ENCODE assay signal across 9 cellular contexts in genomic region chr2:26720322-26721166, GRCh38. TPM values are rescaled to one million over a fixed set of nuclear protein-coding genes. Genes with fewer than 3 reads are reported as not detected.
DNase-seq lines count a peak whose midpoint lies in the region; ATAC-seq and TF ChIP-seq lines count a peak whose summit lies in the region.
"Had no signal": no experiment of that assay in that cellular context is flagged by ENCODE, and none has a peak within 500 bp of the region (broad histone marks: within the 10 kb centered on the region; RNA-seq: fewer than 3 reads in every experiment).

No MANE protein-coding gene starts in this region.

- no peak overlapping the region for H3K4me3 Mint-ChIP-seq in activated T-helper 2 cell treated with anti-CD3 and anti-CD28 coated beads, Interferon-gamma antibody, Interleukin-2, Interleukin-4, amounts not matched to agents 10 μg/mL and 5 μg/mL and 100 μg/mL, durations not matched to agents 14 hours and 24 hours and 36 hours (ENCODE audit: low read depth)
- H3K4me3 Mint-ChIP-seq: stimulated activated naive CD8-positive, alpha-beta T cell treated with anti-CD3 and anti-CD28 coated beads, Interleukin-15, Interleukin-2, amounts not matched to agents 100 ng/mL and 50 ng/mL, for 24 hours had no signal

- ATAC-seq in HG03196 (IDR thresholded peaks at IDR 0.05; ENCODE audit: unreplicated experiment) = no peak

- H3K27me3 Mint-ChIP-seq in activated T-helper 2 cell treated with anti-CD3 and anti-CD28 coated beads, Interferon-gamma antibody, Interleukin-2, Interleukin-4, amounts not matched to agents 10 μg/mL and 5 μg/mL and 100 μg/mL, durations not matched to agents 14 hours and 24 hours and 36 hours (ENCODE audit: low read depth) = no peaks in the 10 kb centered on the region
- H3K27me3 Mint-ChIP-seq: stimulated activated naive CD8-positive, alpha-beta T cell treated with anti-CD3 and anti-CD28 coated beads, Interleukin-15, Interleukin-2, amounts not matched to agents 100 ng/mL and 50 ng/mL, for 24 hours had no signal

- H3K9me3 Mint-ChIP-seq in activated T-helper 2 cell treated with anti-CD3 and anti-CD28 coated beads, Interferon-gamma antibody, Interleukin-2, Interleukin-4, amounts not matched to agents 10 μg/mL and 5 μg/mL and 100 μg/mL, durations not matched to agents 14 hours and 24 hours and 36 hours = no peaks in the 10 kb centered on the region
- H3K9me3 Mint-ChIP-seq: stimulated activated naive CD8-positive, alpha-beta T cell treated with anti-CD3 and anti-CD28 coated beads, Interleukin-15, Interleukin-2, amounts not matched to agents 100 ng/mL and 50 ng/mL, for 24 hours had no signal

- H3K27ac Mint-ChIP-seq in activated T-helper 2 cell treated with anti-CD3 and anti-CD28 coated beads, Interferon-gamma antibody, Interleukin-2, Interleukin-4, amounts not matched to agents 10 μg/mL and 5 μg/mL and 100 μg/mL, durations not matched to agents 14 hours and 24 hours and 36 hours = no peak overlapping the region
- H3K27ac Mint-ChIP-seq: stimulated activated naive CD8-positive, alpha-beta T cell treated with anti-CD3 and anti-CD28 coated beads, Interleukin-15, Interleukin-2, amounts not matched to agents 100 ng/mL and 50 ng/mL, for 24 hours had no signal

- peaks cover 8 to 59% (median 39%) of the 10 kb centered on the region in 3 donors for H3K4me1 ChIP-seq in esophagus squamous epithelium
- peaks cover 18 to 51% of the 10 kb centered on the region in 2 donors for H3K4me1 ChIP-seq in muscle layer of duodenum (ENCODE audit: control insufficient read depth in 1 of 2, insufficient read depth in 2 of 2, low read length in 2 of 2)

- DNase-seq in AG10803 (ENCODE audit: low read depth) (peak; percentile 60), NCI-H2029 treated with DMSO at 0.1 percent for 48 hours (lab: John Stamatoyannopoulos, UW) (peak; percentile 54), esophagus squamous epithelium (lab: John Stamatoyannopoulos, UW) (no peak), OCI-M2 (lab: John Stamatoyannopoulos, UW; ENCODE audit: unreplicated experiment) (no peak), pons (ENCODE audit: low spot score) (no peak)
- DNase-seq in activated T-helper 2 cell treated with anti-CD3 and anti-CD28 coated beads, Interferon-gamma antibody, Interleukin-2, Interleukin-4, amounts not matched to agents 10 μg/mL and 5 μg/mL and 100 μg/mL, durations not matched to agents 14 hours and 24 hours and 36 hours (ENCODE audit: low spot score) = no peak

- 57 to 69% methylated on average over 3 to 6 of the region's 7 CpGs for WGBS in esophagus squamous epithelium, 2 donors

- intact Hi-C loops in esophagus squamous epithelium (cut with DNase I) = no loop called here
- intact Hi-C loops in activated T-helper 2 cell treated with anti-CD3 and anti-CD28 coated beads, Interferon-gamma antibody, Interleukin-2, Interleukin-4, amounts not matched to agents 10 μg/mL and 5 μg/mL and 100 μg/mL, durations not matched to agents 14 hours and 24 hours and 36 hours (cut with micrococcal nuclease) = no loop called here

- H3K36me3 Mint-ChIP-seq in activated T-helper 2 cell treated with anti-CD3 and anti-CD28 coated beads, Interferon-gamma antibody, Interleukin-2, Interleukin-4, amounts not matched to agents 10 μg/mL and 5 μg/mL and 100 μg/mL, durations not matched to agents 14 hours and 24 hours and 36 hours (ENCODE audit: low read depth) = no peaks in the 10 kb centered on the region

- H3K27ac ChIP-seq in esophagus squamous epithelium = peak overlapping the region; percentile 11 to 84 (median 74)
- peak overlapping the region; percentile 21 for H3K27ac ChIP-seq in muscle layer of duodenum (ENCODE audit: low read length)

- H3K9me3 ChIP-seq in esophagus squamous epithelium (no peaks in the 10 kb centered on the region), muscle layer of duodenum (ENCODE audit: control insufficient read depth in 1 of 2, low read length in 2 of 2) (no peaks in the 10 kb centered on the region)

- H3K36me3 ChIP-seq in esophagus squamous epithelium (no peaks in the 10 kb centered on the region), muscle layer of duodenum (ENCODE audit: control insufficient read depth in 1 of 2, insufficient read depth in 2 of 2, low read length in 2 of 2) (no peaks in the 10 kb centered on the region)

- TF ChIP-seq POLR2A in esophagus squamous epithelium (IDR thresholded peaks at IDR 0.05) = no peak

- no peaks in the 10 kb centered on the region for H3K4me1 Mint-ChIP-seq in activated T-helper 2 cell treated with anti-CD3 and anti-CD28 coated beads, Interferon-gamma antibody, Interleukin-2, Interleukin-4, amounts not matched to agents 10 μg/mL and 5 μg/mL and 100 μg/mL, durations not matched to agents 14 hours and 24 hours and 36 hours (ENCODE audit: low read depth)

- H3K4me3 ChIP-seq in AG10803 (ENCODE audit: low read length) (no peak overlapping the region), esophagus squamous epithelium (no peak overlapping the region), muscle layer of duodenum (ENCODE audit: low read depth in 1 of 2, low read length in 2 of 2) (no peak overlapping the region)

- TF ChIP-seq CTCF in AG10803 (conservative IDR thresholded peaks at IDR 0.05; ENCODE audit: low read length) (no peak), esophagus squamous epithelium (IDR thresholded peaks at IDR 0.05) (no peak)

- H3K27me3 ChIP-seq in esophagus squamous epithelium = no peaks in the 10 kb centered on the region
- no peaks in the 10 kb centered on the region for H3K27me3 ChIP-seq in muscle layer of duodenum (ENCODE audit: low read depth, low read length)

RNA-seq across cellular contexts. Expression of gene KCNK3, which starts 28.0 kb away (rescaled TPM):
- total RNA-seq in esophagus squamous epithelium = 1 to 10 TPM in 1 of 4 donors, under 1 TPM in 3; 0.66 to 1.6 (median 0.84) TPM
- not detected in 2 replicates for total RNA-seq in activated T-helper 2 cell treated with anti-CD3 and anti-CD28 coated beads, Interferon-gamma antibody, Interleukin-2, Interleukin-4, amounts not matched to agents 10 μg/mL and 5 μg/mL and 100 μg/mL, durations not matched to agents 14 hours and 24 hours and 36 hours

RNA-seq across cellular contexts. Expression of gene SLC35F6, which starts 43.5 kb away (rescaled TPM):
- 10 to 100 TPM; 39.6 to 61.4 (median 48.0) TPM for total RNA-seq in esophagus squamous epithelium
- total RNA-seq in activated T-helper 2 cell treated with anti-CD3 and anti-CD28 coated beads, Interferon-gamma antibody, Interleukin-2, Interleukin-4, amounts not matched to agents 10 μg/mL and 5 μg/mL and 100 μg/mL, durations not matched to agents 14 hours and 24 hours and 36 hours = 11.1 and 11.8 TPM in 2 replicates

Comparison
In these comparisons a context has a peak if more than half of its experiments do, and no peak if none do; other contexts are left out.
1. DNase-seq: peak in AG10803 (single experiment) and NCI-H2029 treated with DMSO at 0.1 percent for 48 hours (single experiment); none in esophagus squamous epithelium (single experiment), OCI-M2 (single experiment), activated T-helper 2 cell treated with anti-CD3 and anti-CD28 coated beads, Interferon-gamma antibody, Interleukin-2, Interleukin-4, amounts not matched to agents 10 μg/mL and 5 μg/mL and 100 μg/mL, durations not matched to agents 14 hours and 24 hours and 36 hours (single experiment) and pons (single experiment).